In the genomic region with DNA sequence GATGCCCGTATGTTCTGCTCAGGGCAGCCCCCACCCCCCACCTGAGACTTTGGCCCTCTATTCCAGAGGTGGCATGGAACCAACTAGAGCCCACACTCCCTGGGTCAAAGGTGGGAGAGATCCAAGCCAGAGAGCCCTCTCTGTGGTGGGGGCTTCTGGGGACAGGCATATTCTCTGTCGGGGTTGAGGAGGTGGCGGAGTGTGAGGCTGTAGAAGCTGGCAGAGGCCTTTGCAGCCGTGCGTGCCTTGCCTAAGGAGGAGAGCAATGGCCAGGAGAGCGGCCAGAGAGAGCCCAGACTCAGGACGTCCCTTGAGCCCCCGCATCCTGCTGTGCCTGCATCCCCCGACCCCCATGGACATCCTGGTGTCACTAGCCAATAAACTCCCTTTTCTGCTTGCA, we compare ENCODE assay signal across 17 cellular contexts.
DNase-seq lines count a peak whose midpoint lies in the region; ATAC-seq and TF ChIP-seq lines count a peak whose summit lies in the region.
"Had no signal": no experiment of that assay in that cellular context is flagged by ENCODE, and none has a peak within 500 bp of the region (broad histone marks: within the 10 kb centered on the region; RNA-seq: fewer than 3 reads in every experiment).

No MANE protein-coding gene starts in this region.

- ATAC-seq in left ventricle myocardium superior, result no peak
- no peak for ATAC-seq in lower lobe of right lung
- ATAC-seq in aorta (ENCODE audit: low FRiP score), result no peak

- H3K9me2 ChIP-seq in OCI-LY7 (ENCODE audit: insufficient read depth, low read length), result no peaks in the 10 kb centered on the region

- WGBS in aorta, 2 donors, result 73 to 84% methylated on average over 9 of the region's 9 CpGs

- no peaks in the 10 kb centered on the region for H3K79me2 ChIP-seq in osteoblast (ENCODE audit: insufficient read depth, low read length)
- no peaks in the 10 kb centered on the region for H3K79me2 ChIP-seq in OCI-LY7 (ENCODE audit: insufficient read depth, low read depth, low read length)

- no TSS peak for BruUV-seq in OCI-LY7 (replicated peaks; lab: Mats Ljungman, UMichigan)

- peak; percentile 10 for DNase-seq in left ventricle myocardium superior
- no peak for DNase-seq in left ventricle myocardium inferior
- DNase-seq in lower lobe of right lung, result peak; percentile 35
- DNase-seq in osteoblast (ENCODE audit: insufficient read length, low spot score, missing footprints), result peak; percentile 9
- peak; percentile 24 to 52 for DNase-seq in aorta
- DNase-seq in islet precursor cell, result no peak
- no peak for DNase-seq in OCI-LY7 (ENCODE audit: low spot score)
- no peak for DNase-seq in putamen (ENCODE audit: low spot score)
- DNase-seq: ACHN; BE2C; C1 segment of cervical spinal cord; CD4-positive, alpha-beta T cell; DMS153; DMS79; GDM1; GOT3; HFFc6 had no signal

- POLR2A ChIA-PET in OCI-LY7 (lab: Charles Lee), result no interaction called here

- H3K27ac ChIP-seq in left ventricle myocardium inferior (replicated peaks) (no peak overlapping the region), lower lobe of right lung (no peak overlapping the region), osteoblast (ENCODE audit: low read depth, low read length) (no peak overlapping the region), aorta (ENCODE audit: low read depth in 1 of 2, low read length in 2 of 2) (no peak overlapping the region), OCI-LY7 (ENCODE audit: low read depth, low read length, poor library complexity, severe bottlenecking) (no peak overlapping the region)

- CTCF ChIA-PET in OCI-LY7 (lab: Charles Lee; ENCODE audit: unreplicated experiment), result no interaction called here

- H2AFZ ChIP-seq in osteoblast (ENCODE audit: low read length), result no peak overlapping the region
- no peak overlapping the region for H2AFZ ChIP-seq in OCI-LY7 (ENCODE audit: low read length)

- H3K4me2 ChIP-seq in osteoblast (ENCODE audit: insufficient read depth, low read length) (no peak overlapping the region), OCI-LY7 (ENCODE audit: low read length) (no peak overlapping the region)

- peaks cover 12% of the 10 kb centered on the region for H3K4me1 ChIP-seq in left ventricle myocardium inferior
- H3K4me1 ChIP-seq in lower lobe of right lung, result no peaks in the 10 kb centered on the region
- peaks cover 8% of the 10 kb centered on the region for H3K4me1 ChIP-seq in osteoblast (ENCODE audit: insufficient read depth, low read length)
- H3K4me1 ChIP-seq in aorta (ENCODE audit: control insufficient read depth in 1 of 2, insufficient read depth in 2 of 2, low read length in 2 of 2), result no peaks in the 10 kb centered on the region
- peaks cover 5% of the 10 kb centered on the region for H3K4me1 ChIP-seq in OCI-LY7 (ENCODE audit: insufficient read depth, low read length, poor library complexity, severe bottlenecking)
- H3K4me1 ChIP-seq: BE2C had no signal

- H3K36me3 ChIP-seq in left ventricle myocardium inferior (no peaks in the 10 kb centered on the region), lower lobe of right lung (no peaks in the 10 kb centered on the region), osteoblast (ENCODE audit: insufficient read depth, low read length) (no peaks in the 10 kb centered on the region), aorta (ENCODE audit: control insufficient read depth in 1 of 2, insufficient read depth in 2 of 2, low read length in 1 of 2) (no peaks in the 10 kb centered on the region), OCI-LY7 (ENCODE audit: insufficient read depth, low read length) (no peaks in the 10 kb centered on the region)
- H3K36me3 ChIP-seq: BE2C had no signal

- H3K4me3 ChIP-seq in left ventricle myocardium inferior (no peak overlapping the region), lower lobe of right lung (no peak overlapping the region), osteoblast (ENCODE audit: insufficient read depth, low read length) (no peak overlapping the region), aorta (ENCODE audit: low read length in 2 of 2) (no peak overlapping the region), OCI-LY7 (ENCODE audit: low read depth, low read length, poor library complexity, severe bottlenecking) (no peak overlapping the region)

- TF ChIP-seq CTCF in left ventricle myocardium inferior (IDR thresholded peaks at IDR 0.05; ENCODE audit: borderline replicate concordance), result no peak
- no peak for TF ChIP-seq CTCF in lower lobe of right lung (IDR thresholded peaks at IDR 0.05)
- TF ChIP-seq CTCF in osteoblast (IDR thresholded peaks at IDR 0.05; ENCODE audit: extremely low read depth, low read depth, low read length), result no peak
- no peak for TF ChIP-seq CTCF in OCI-LY7 (conservative IDR thresholded peaks at IDR 0.05; ENCODE audit: low read length)

- intact Hi-C loops in left ventricle myocardium superior (cut with micrococcal nuclease) (no loop called here), left ventricle myocardium inferior (cut with micrococcal nuclease) (no loop called here), lower lobe of right lung (cut with DNase I) (no loop called here), aorta (cut with DNase I) (no loop called here), OCI-LY7 (cut with micrococcal nuclease; ENCODE audit: unreplicated experiment) (no loop called here)

- H3K9me3 ChIP-seq in left ventricle myocardium inferior (replicated peaks) (no peaks in the 10 kb centered on the region), lower lobe of right lung (no peaks in the 10 kb centered on the region), osteoblast (ENCODE audit: low read depth, low read length) (no peaks in the 10 kb centered on the region), aorta (ENCODE audit: control insufficient read depth, low read length) (no peaks in the 10 kb centered on the region), OCI-LY7 (ENCODE audit: low read length) (no peaks in the 10 kb centered on the region)
- H3K9me3 ChIP-seq: BE2C had no signal

- H3K27me3 ChIP-seq in left ventricle myocardium inferior (ENCODE audit: low read depth) (peaks cover 13% of the 10 kb centered on the region), lower lobe of right lung (ENCODE audit: low read depth) (no peaks in the 10 kb centered on the region), osteoblast (ENCODE audit: insufficient read depth, low read length) (no peaks in the 10 kb centered on the region), aorta (ENCODE audit: control insufficient read depth in 1 of 2, insufficient read depth in 2 of 2, low read length in 1 of 2) (no peaks in the 10 kb centered on the region)
- H3K27me3 ChIP-seq: BE2C had no signal

- no peaks in the 10 kb centered on the region for H4K20me1 ChIP-seq in osteoblast (ENCODE audit: insufficient read depth, low read length)
- no peaks in the 10 kb centered on the region for H4K20me1 ChIP-seq in OCI-LY7 (ENCODE audit: insufficient read depth, low read length)

Comparison
In these comparisons a context has a peak if more than half of its experiments do, and no peak if none do; other contexts are left out.
1. DNase-seq: peak in left ventricle myocardium superior (single experiment), lower lobe of right lung (single experiment), osteoblast (single experiment) and aorta (2 of 2); none in left ventricle myocardium inferior (single experiment), islet precursor cell (single experiment), OCI-LY7 (single experiment) and putamen (single experiment).